34 cellular contexts compared by ENCODE assay signal in the genomic region with DNA sequence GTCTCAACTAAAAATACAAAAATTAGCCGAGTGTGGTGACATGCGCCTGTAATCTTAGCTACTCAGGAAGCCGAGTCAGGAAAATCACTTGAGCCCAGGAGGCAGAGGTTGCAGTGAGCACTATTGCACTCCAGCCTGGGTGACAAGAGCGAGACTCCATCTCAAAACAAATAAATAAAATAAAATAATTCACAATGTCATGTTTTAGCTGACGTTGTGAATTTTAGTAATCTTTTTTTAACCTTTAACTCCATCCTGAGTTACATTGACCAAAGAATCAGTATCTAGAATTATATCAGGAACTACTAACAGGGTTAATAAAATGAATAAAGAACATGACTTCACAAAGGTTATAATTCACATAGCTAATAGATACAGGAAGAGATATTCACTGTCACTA.
"Had no signal": no experiment of that assay in that cellular context is flagged by ENCODE, and none has a peak within 500 bp of the region (broad histone marks: within the 10 kb centered on the region; RNA-seq: fewer than 3 reads in every experiment).

No MANE protein-coding gene starts in this region.

- H3K27me3 ChIP-seq: brain microvascular endothelial cell, dorsolateral prefrontal cortex, gastrocnemius medialis, heart left ventricle had no signal

- H3K4me3 Mint-ChIP-seq: activated CD4-positive, alpha-beta memory T cell treated with anti-CD3 and anti-CD28 coated beads, Interleukin-2, amount 10 ng/mL, durations not matched to agents 7 days and 5 days; activated CD4-positive, alpha-beta T cell treated with anti-CD3 and anti-CD28 coated beads, Interleukin-2, amount 10 ng/mL, durations not matched to agents 7 days and 5 days; activated naive CD8-positive, alpha-beta T cell; activated T-cell treated with anti-CD3 and anti-CD28 coated beads, Interleukin-2, amount 50 U/mL, for 24 hours; activated T-helper 17 cell treated with anti-CD3 and anti-CD28 coated beads, Interleukin-2, amount 50 U/mL, for 72 hours; central memory CD8-positive, alpha-beta T cell; dendritic cell treated with granulocyte-macrophage colony-stimulating factor and Interleukin-4, amounts not matched to agents 40 ng/mL and 50 ng/mL, for 4 days; endodermal cell; WTC11 had no signal

- ATAC-seq: activated T-helper 17 cell treated with anti-CD3 and anti-CD28 coated beads, Interleukin-2, amount 50 U/mL, for 72 hours; esophagus mucosa; gastrocnemius medialis; heart left ventricle; WTC11 had no signal

- H3K27me3 Mint-ChIP-seq: activated CD4-positive, alpha-beta memory T cell treated with anti-CD3 and anti-CD28 coated beads, Interleukin-2, amount 10 ng/mL, durations not matched to agents 7 days and 5 days; activated CD4-positive, alpha-beta T cell treated with anti-CD3 and anti-CD28 coated beads, Interleukin-2, amount 10 ng/mL, durations not matched to agents 7 days and 5 days; activated naive CD8-positive, alpha-beta T cell; activated T-cell treated with anti-CD3 and anti-CD28 coated beads, Interleukin-2, amount 50 U/mL, for 24 hours; activated T-helper 17 cell treated with anti-CD3 and anti-CD28 coated beads, Interleukin-2, amount 50 U/mL, for 72 hours; central memory CD8-positive, alpha-beta T cell; dendritic cell treated with granulocyte-macrophage colony-stimulating factor and Interleukin-4, amounts not matched to agents 40 ng/mL and 50 ng/mL, for 4 days had no signal

- DNase-seq: activated CD4-positive, alpha-beta memory T cell treated with anti-CD3 and anti-CD28 coated beads, Interleukin-2, amount 10 ng/mL, durations not matched to agents 7 days and 5 days; activated CD4-positive, alpha-beta T cell treated with anti-CD3 and anti-CD28 coated beads for 1 hour; activated CD4-positive, alpha-beta T cell treated with anti-CD3 and anti-CD28 coated beads for 4 hours; activated CD4-positive, alpha-beta T cell treated with anti-CD3 and anti-CD28 coated beads, Interleukin-2, amount 10 ng/mL, durations not matched to agents 7 days and 5 days; activated CD4-positive, alpha-beta T cell treated with anti-CD3 and anti-CD28 coated beads, Interleukin-2, amount 50 U/mL, for 4 hours; activated CD8-positive, alpha-beta memory T cell treated with anti-CD3 and anti-CD28 coated beads, Interleukin-2, amount 50 U/mL, for 48 hours; activated effector memory CD4-positive, alpha-beta T cell treated with Interleukin-2 at 50 U/mL for 16 hours; activated gamma-delta T cell treated with Interleukin-2 at 50 U/mL for 16 hours; activated naive CD4-positive, alpha-beta T cell treated with anti-CD3 and anti-CD28 coated beads, Interleukin-2, amount 50 U/mL, for 16 hours; activated naive CD4-positive, alpha-beta T cell treated with Interleukin-2 at 50 U/mL for 16 hours; activated T-cell treated with anti-CD3 and anti-CD28 coated beads for 4 hours; activated T-cell treated with anti-CD3 and anti-CD28 coated beads, Interleukin-2, amount 50 U/mL, for 24 hours; amniotic stem cell; anterior cingulate cortex; brain microvascular endothelial cell; dorsolateral prefrontal cortex; effector memory CD4-positive, alpha-beta T cell; endodermal cell; foreskin fibroblast; gastrocnemius medialis; glutamatergic neuron; heart left ventricle; T-helper 1 cell; T-helper 2 cell had no signal

- H3K4me3 ChIP-seq: coronary artery, dorsolateral prefrontal cortex, gastrocnemius medialis, heart left ventricle had no signal

- H3K27ac Mint-ChIP-seq: activated CD4-positive, alpha-beta memory T cell treated with anti-CD3 and anti-CD28 coated beads, Interleukin-2, amount 10 ng/mL, durations not matched to agents 7 days and 5 days; activated CD4-positive, alpha-beta T cell treated with anti-CD3 and anti-CD28 coated beads, Interleukin-2, amount 10 ng/mL, durations not matched to agents 7 days and 5 days; activated T-helper 17 cell treated with anti-CD3 and anti-CD28 coated beads, Interleukin-2, amount 50 U/mL, for 72 hours; dendritic cell treated with granulocyte-macrophage colony-stimulating factor and Interleukin-4, amounts not matched to agents 40 ng/mL and 50 ng/mL, for 4 days; endodermal cell; WTC11 had no signal

- H3K9me3 Mint-ChIP-seq: activated T-cell treated with anti-CD3 and anti-CD28 coated beads, Interleukin-2, amount 50 U/mL, for 24 hours; activated T-helper 17 cell treated with anti-CD3 and anti-CD28 coated beads, Interleukin-2, amount 50 U/mL, for 72 hours; central memory CD8-positive, alpha-beta T cell; dendritic cell treated with granulocyte-macrophage colony-stimulating factor and Interleukin-4, amounts not matched to agents 40 ng/mL and 50 ng/mL, for 4 days; endodermal cell; WTC11 had no signal

- FAIRE-seq: astrocyte, bronchial epithelial cell had no signal

- H3K9me3 ChIP-seq: gastrocnemius medialis, heart left ventricle had no signal

- H3K27ac ChIP-seq: brain microvascular endothelial cell, coronary artery, dorsolateral prefrontal cortex, gastrocnemius medialis, heart left ventricle, VCaP had no signal
